8 cellular contexts compared by ENCODE assay signal in genomic region chr1:39105061-39105840, GRCh38.
A peak's percentile ranks its signal among the peaks of the same experiment; 100 is the strongest.
DNase-seq lines count a peak whose midpoint lies in the region; ATAC-seq and TF ChIP-seq lines count a peak whose summit lies in the region.

No MANE protein-coding gene starts in this region.

- no peaks in the 10 kb centered on the region for H3K27me3 ChIP-seq in GM23338 (ENCODE audit: insufficient read depth)

- peaks cover 4% of the 10 kb centered on the region; the same call in 1 of the 3 replicates for H3K36me3 Mint-ChIP-seq in GM23338 (ENCODE audit: low read depth)

- ATAC-seq in GM23338, result peak; percentile 51

- peak overlapping the region; percentile 90 for H3K4me2 ChIP-seq in GM23338

- TF ChIP-seq CTCF in GM23338 (conservative IDR thresholded peaks at IDR 0.05; ENCODE audit: low read depth in 2 of 2), result no peak

- H3K9me3 Mint-ChIP-seq in GM23338, result no peaks in the 10 kb centered on the region

- H3K27me3 Mint-ChIP-seq in GM23338 (ENCODE audit: insufficient read depth, low read depth, poor library complexity), result peaks cover 9% of the 10 kb centered on the region

- H2AFZ ChIP-seq in GM23338, result no peak overlapping the region

- H3K9me2 ChIP-seq in GM23338 (ENCODE audit: insufficient read depth), result no peaks in the 10 kb centered on the region

- peaks cover 36% of the 10 kb centered on the region for H3K4me1 ChIP-seq in GM23338 (ENCODE audit: insufficient read depth)

- H3K27ac Mint-ChIP-seq in GM23338, result no peak overlapping the region; the same call in 1 of the 2 replicates

- H3K36me3 ChIP-seq in GM23338 (ENCODE audit: insufficient read depth), result no peaks in the 10 kb centered on the region

- H3K4me1 Mint-ChIP-seq in GM23338, result peaks cover 35% of the 10 kb centered on the region

- H3F3A ChIP-seq in GM23338 (replicated peaks; ENCODE audit: low read depth), result peaks cover 22% of the 10 kb centered on the region; the same call in 1 of the 2 replicates

- peak overlapping the region; percentile 93 for H3K27ac ChIP-seq in GM23338 (ENCODE audit: low read depth)

- peaks cover 13% of the 10 kb centered on the region; the same call in 1 of the 2 replicates for H4K20me1 ChIP-seq in GM23338 (replicated peaks; ENCODE audit: insufficient read depth)

- H3K79me2 ChIP-seq in GM23338 (replicated peaks; ENCODE audit: insufficient read depth), result peaks cover 64% of the 10 kb centered on the region

- peak; percentile 100 for DNase-seq in DMS 273 (lab: John Stamatoyannopoulos, UW; ENCODE audit: unreplicated experiment)
- DNase-seq in GM23338 (ENCODE audit: low spot score), result peak; percentile 71
- peak; percentile 82 for DNase-seq in NCI-H2227 (lab: John Stamatoyannopoulos, UW; ENCODE audit: unreplicated experiment)
- peak; percentile 68 for DNase-seq in activated CD8-positive, alpha-beta memory T cell treated with anti-CD3 and anti-CD28 coated beads, Interleukin-2, amount 50 U/mL, for 4 hours
- DNase-seq in epidermal melanocyte (ENCODE audit: insufficient read length, low spot score), result peak; percentile 64
- peak; percentile 20 for DNase-seq in middle frontal gyrus (ENCODE audit: extremely low spot score, low spot score)
- DNase-seq in stimulated activated naive CD4-positive, alpha-beta T cell (lab: John Stamatoyannopoulos, UW), result peak; percentile 17 to 60 (median 33)
- no peak for DNase-seq in SKM-1 treated with dmso at 0.1 percent for 144 hours (lab: John Stamatoyannopoulos, UW; ENCODE audit: unreplicated experiment)

- H3K4me3 ChIP-seq in GM23338, result peak overlapping the region; percentile 80

- peak overlapping the region; percentile 73; the same call in 2 of the 3 replicates for H3K4me3 Mint-ChIP-seq in GM23338

TF ChIP-seq in GM23338, 12 proteins besides CTCF, POLR2A, EP300 and RAD21:
- TF ChIP-seq ETS1 (IDR thresholded peaks at IDR 0.05) (no peak), ZNF114 (CRISPR knock-in tag; IDR thresholded peaks at IDR 0.05) (no peak), EZH2phosphoT487 (IDR thresholded peaks at IDR 0.05; ENCODE audit: unreplicated experiment) (no peak), POLR2AphosphoS5 (IDR thresholded peaks at IDR 0.05; ENCODE audit: low read depth) (no peak; the same call in 1 of the 2 replicates), NANOG (IDR thresholded peaks at IDR 0.05; ENCODE audit: borderline replicate concordance) (no peak), REST (IDR thresholded peaks at IDR 0.05; ENCODE audit: unreplicated experiment) (no peak), JUNB (IDR thresholded peaks at IDR 0.05; ENCODE audit: unreplicated experiment) (no peak), STAT1 (IDR thresholded peaks at IDR 0.05; ENCODE audit: unreplicated experiment) (no peak), ZNF331 (CRISPR knock-in tag; IDR thresholded peaks at IDR 0.05; ENCODE audit: low read depth) (no peak), CREB1 (CRISPR knock-in tag; IDR thresholded peaks at IDR 0.05; ENCODE audit: low read depth) (no peak), ZNF462 (CRISPR knock-in tag; IDR thresholded peaks at IDR 0.05) (no peak), EZH2 (IDR thresholded peaks at IDR 0.05; ENCODE audit: low read depth, unreplicated experiment) (no peak)
